In the genomic region with DNA sequence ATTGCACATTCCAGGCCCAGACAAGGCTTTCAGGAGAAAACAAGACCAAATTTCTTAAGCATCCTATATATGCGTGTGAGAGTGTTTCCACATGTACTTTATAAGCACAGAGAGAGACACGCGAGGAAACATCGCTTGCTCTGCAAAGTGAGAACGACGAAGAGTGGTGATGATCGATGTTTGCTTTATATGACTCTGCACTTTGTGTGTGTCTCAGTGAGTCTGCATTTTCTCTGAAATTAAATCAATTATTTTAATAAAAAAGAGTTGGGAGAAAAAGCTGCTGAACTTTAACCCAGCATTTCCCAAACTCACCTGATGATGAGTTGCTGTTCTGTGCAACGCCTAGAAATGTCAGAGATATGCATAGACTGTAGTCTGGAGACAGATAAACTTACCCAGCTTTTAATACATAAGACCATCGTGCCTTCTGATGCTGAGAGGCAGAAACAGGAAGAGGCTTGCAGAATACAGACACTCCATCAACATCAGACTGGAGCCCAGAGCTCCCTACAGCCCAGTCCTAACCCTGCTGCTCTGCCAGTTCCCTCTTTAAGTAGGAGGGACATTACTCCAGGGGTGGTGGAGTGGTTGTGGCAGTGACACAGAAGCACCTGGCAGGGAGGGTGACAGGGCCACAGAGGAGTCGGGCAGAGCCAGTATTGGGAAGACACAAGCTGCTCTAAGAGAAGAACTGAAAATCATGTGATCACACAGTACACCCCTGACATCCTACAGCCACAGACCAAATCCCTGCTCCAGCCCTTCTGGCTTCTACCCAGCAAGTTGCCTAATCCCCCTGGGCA, we compare ENCODE assay signal across 16 cellular contexts.
DNase-seq lines count a peak whose midpoint lies in the region; ATAC-seq, FAIRE-seq and TF ChIP-seq lines count a peak whose summit lies in the region.
"Had no signal": no experiment of that assay in that cellular context is flagged by ENCODE, and none has a peak within 500 bp of the region (broad histone marks: within the 10 kb centered on the region; RNA-seq: fewer than 3 reads in every experiment).

No MANE protein-coding gene starts in this region.

- H4K20me1 ChIP-seq in MM.1S (ENCODE audit: insufficient read depth, low read length) (no peaks in the 10 kb centered on the region), neural progenitor cell (ENCODE audit: low read depth) (no peaks in the 10 kb centered on the region)

- no peak overlapping the region for H3K4me2 ChIP-seq in MM.1S (ENCODE audit: low read depth, low read length)
- H3K4me2 ChIP-seq in neural progenitor cell, result no peak overlapping the region

- DNase-seq in CD1c-positive myeloid dendritic cell (ENCODE audit: extremely low spot score), result peak; percentile 56
- DNase-seq in MM.1S, result no peak
- DNase-seq in fibroblast of gingiva (ENCODE audit: low read depth), result peak; percentile 44
- no peak for DNase-seq in neural progenitor cell (ENCODE audit: low spot score)
- DNase-seq in SW 1271 (lab: John Stamatoyannopoulos, UW), result no peak
- no peak for DNase-seq in D721Med (ENCODE audit: insufficient read length, low spot score)
- DNase-seq in OCI-M2 (lab: John Stamatoyannopoulos, UW; ENCODE audit: unreplicated experiment), result no peak
- DNase-seq: activated CD8-positive, alpha-beta T cell treated with anti-CD3 and anti-CD28 coated beads for 36 hours; glutamatergic neuron; NCI-H1105 treated with DMSO at 0.1 percent for 48 hours; PC-3; stimulated activated naive CD8-positive, alpha-beta T cell treated with anti-CD3 and anti-CD28 coated beads, Interleukin-15, Interleukin-2, amounts not matched to agents 100 U/mL and 50 U/mL, for 24 hours had no signal

- H3K27me3 Mint-ChIP-seq in neural progenitor cell (ENCODE audit: insufficient read depth, low read depth), result peaks cover 5% of the 10 kb centered on the region
- H3K27me3 Mint-ChIP-seq: activated CD8-positive, alpha-beta T cell treated with anti-CD3 and anti-CD28 coated beads for 36 hours had no signal

- no peaks in the 10 kb centered on the region for H3K27me3 ChIP-seq in MM.1S (replicated peaks; ENCODE audit: insufficient read depth, low read length)
- H3K27me3 ChIP-seq in neural progenitor cell, result no peaks in the 10 kb centered on the region
- H3K27me3 ChIP-seq: adrenal gland had no signal

- TF ChIP-seq CTCF in MM.1S (IDR thresholded peaks at IDR 0.05; ENCODE audit: low read length) (no peak), neural progenitor cell (IDR thresholded peaks at IDR 0.05) (no peak), D721Med (IDR thresholded peaks at IDR 0.05; ENCODE audit: insufficient read depth, missing control alignments) (no peak)

- H3K27ac ChIP-seq in MM.1S (ENCODE audit: low read length), result no peak overlapping the region
- no peak overlapping the region for H3K27ac ChIP-seq in neural progenitor cell

- FAIRE-seq in D721Med (lab: Jason Lieb, UNC), result no peak
- FAIRE-seq: GM18507, islet of Langerhans had no signal

- 0 out of 2 replicates have a peak overlapping the region, but pooled peaks have one; percentile 15 for H2AFZ ChIP-seq in MM.1S (ENCODE audit: low read length)
- no peak overlapping the region for H2AFZ ChIP-seq in neural progenitor cell (replicated peaks)

- no peaks in the 10 kb centered on the region for H3K36me3 Mint-ChIP-seq in neural progenitor cell

- H3K9me3 Mint-ChIP-seq in neural progenitor cell, result no peaks in the 10 kb centered on the region
- H3K9me3 Mint-ChIP-seq: activated CD8-positive, alpha-beta T cell treated with anti-CD3 and anti-CD28 coated beads for 36 hours had no signal

- H3K9ac ChIP-seq in MM.1S (ENCODE audit: low read length) (no peak overlapping the region), neural progenitor cell (no peak overlapping the region)

- H3K9me3 ChIP-seq in MM.1S (replicated peaks; ENCODE audit: insufficient read depth, low read length) (no peaks in the 10 kb centered on the region), neural progenitor cell (ENCODE audit: low read depth) (no peaks in the 10 kb centered on the region)
- H3K9me3 ChIP-seq: adrenal gland had no signal

- H3K27ac Mint-ChIP-seq in neural progenitor cell, result peak overlapping the region; percentile 57
- H3K27ac Mint-ChIP-seq: activated CD8-positive, alpha-beta T cell treated with anti-CD3 and anti-CD28 coated beads for 36 hours had no signal

- no peak overlapping the region for H3K4me3 ChIP-seq in MM.1S (ENCODE audit: low read length)
- H3K4me3 ChIP-seq in neural progenitor cell, result no peak overlapping the region
- H3K4me3 ChIP-seq: adrenal gland had no signal

- H3K4me1 ChIP-seq in MM.1S (ENCODE audit: low read length) (peaks cover 10% of the 10 kb centered on the region; the same call in 1 of the 2 replicates), neural progenitor cell (peaks cover 15% of the 10 kb centered on the region)

- H3K79me2 ChIP-seq in MM.1S (ENCODE audit: low read length) (no peaks in the 10 kb centered on the region), neural progenitor cell (ENCODE audit: low read depth) (no peaks in the 10 kb centered on the region)

- H3K4me1 Mint-ChIP-seq in neural progenitor cell, result peaks cover 52% of the 10 kb centered on the region

- H3F3A ChIP-seq in MM.1S (ENCODE audit: insufficient read depth, low read length), result no peaks in the 10 kb centered on the region
- H3F3A ChIP-seq in neural progenitor cell (ENCODE audit: low read depth), result no peaks in the 10 kb centered on the region

- H3K4me3 Mint-ChIP-seq in neural progenitor cell, result no peak overlapping the region
- H3K4me3 Mint-ChIP-seq: activated CD8-positive, alpha-beta T cell treated with anti-CD3 and anti-CD28 coated beads for 36 hours had no signal

- no peaks in the 10 kb centered on the region for H3K9me2 ChIP-seq in MM.1S (replicated peaks; ENCODE audit: insufficient read depth, low read length)

- H3K36me3 ChIP-seq in MM.1S (replicated peaks; ENCODE audit: insufficient read depth, low read length), result no peaks in the 10 kb centered on the region
- H3K36me3 ChIP-seq in neural progenitor cell, result no peaks in the 10 kb centered on the region
- H3K36me3 ChIP-seq: adrenal gland had no signal

- ATAC-seq in GM18868 (IDR thresholded peaks at IDR 0.05; ENCODE audit: unreplicated experiment), result no peak
- ATAC-seq: activated CD8-positive, alpha-beta T cell treated with anti-CD3 and anti-CD28 coated beads for 36 hours; PC-3; stimulated activated naive CD8-positive, alpha-beta T cell treated with anti-CD3 and anti-CD28 coated beads, Interleukin-15, Interleukin-2, amounts not matched to agents 100 U/mL and 50 U/mL, for 24 hours had no signal

Comparison
In these comparisons a context has a peak if more than half of its experiments do, and no peak if none do; other contexts are left out.
1. DNase-seq: peak in CD1c-positive myeloid dendritic cell (single experiment) and fibroblast of gingiva (single experiment); none in MM.1S (single experiment), neural progenitor cell (single experiment), SW 1271 (0 of 2), D721Med (single experiment) and OCI-M2 (single experiment).